Comparison of ENCODE assay signal across 8 cellular contexts in genomic region chr17:7014995-7015586, GRCh38. TPM values are rescaled to one million over a fixed set of nuclear protein-coding genes. Genes with fewer than 3 reads are reported as not detected.
DNase-seq lines count a peak whose midpoint lies in the region; ATAC-seq and TF ChIP-seq lines count a peak whose summit lies in the region.

No MANE protein-coding gene starts in this region.

- no peaks in the 10 kb centered on the region; the same call in 1 of the 2 replicates for H3K9me1 ChIP-seq in IMR-90 (ENCODE audit: insufficient read depth, low read length)

- TF ChIP-seq CTCF in CD14-positive monocyte (IDR thresholded peaks at IDR 0.05) (peak; percentile 72), GM20000 (IDR thresholded peaks at IDR 0.05; ENCODE audit: extremely low read depth, missing control alignments) (no peak), IMR-90 (conservative IDR thresholded peaks at IDR 0.05; ENCODE audit: low read depth, low read length) (no peak), endodermal cell (conservative IDR thresholded peaks at IDR 0.05) (peak; percentile 8), tibial artery (IDR thresholded peaks at IDR 0.05) (no peak)
- TF ChIP-seq CTCF in activated CD8-positive, alpha-beta T cell treated with anti-CD3 and anti-CD28 coated beads for 36 hours (IDR thresholded peaks at IDR 0.05), result peak; percentile 48

- DNase-seq in CD14-positive monocyte (ENCODE audit: low spot score) (peak; percentile 72), GM20000 (ENCODE audit: low spot score) (peak; percentile 73), IMR-90 (peak; percentile 66), endodermal cell (no peak), tibial artery (peak in 1 of 2 donors; percentile 75), occipital lobe (lab: John Stamatoyannopoulos, UW) (no peak)
- DNase-seq in activated CD8-positive, alpha-beta T cell treated with anti-CD3 and anti-CD28 coated beads for 36 hours, result peak; percentile 88

- no peak for TF ChIP-seq RAD21 in IMR-90 (IDR thresholded peaks at IDR 0.05; ENCODE audit: low read length)

- H2AK5ac ChIP-seq in IMR-90 (ENCODE audit: low read depth, low read length), result peak overlapping the region; percentile 79

- peak overlapping the region; percentile 45 for H3K56ac ChIP-seq in IMR-90 (ENCODE audit: extremely low read depth, insufficient read depth, low read length)

- H2AK9ac ChIP-seq in IMR-90 (replicated peaks; ENCODE audit: low read depth, low read length, poor library complexity), result peak overlapping the region; percentile 90

- intact Hi-C loops in CD14-positive monocyte (cut with micrococcal nuclease) (loop anchor here in 1 of 2 donors (5.0 kb wide), 2 partner anchors 363 to 1042 kb away; partner anchors contain the start of genes C17orf100 and MED31), IMR-90 (cut with micrococcal nuclease) (loop anchor here (2.0 kb wide), 2 partner anchors 262 to 348 kb away; no protein-coding TSS in a partner anchor), tibial artery (cut with DNase I; ENCODE audit: low total_unique reads) (no loop called here)
- intact Hi-C loops in activated CD8-positive, alpha-beta T cell treated with anti-CD3 and anti-CD28 coated beads for 36 hours (cut with micrococcal nuclease), result no loop called here

- H4K8ac ChIP-seq in IMR-90 (ENCODE audit: low read depth in 2 of 2, low read length in 2 of 2), result peak overlapping the region; percentile 66 to 91

- peaks cover 57% of the 10 kb centered on the region for H3K4me1 Mint-ChIP-seq in CD14-positive monocyte
- H3K4me1 Mint-ChIP-seq in activated CD8-positive, alpha-beta T cell treated with anti-CD3 and anti-CD28 coated beads for 36 hours (ENCODE audit: low read depth), result peaks cover 47% of the 10 kb centered on the region
- peaks cover 28% of the 10 kb centered on the region for H3K4me1 Mint-ChIP-seq in endodermal cell

- H3K4me3 ChIP-seq in IMR-90 (ENCODE audit: insufficient read depth, low read depth, low read length) (peak overlapping the region; percentile 67), endodermal cell (ENCODE audit: low read length) (peak overlapping the region; percentile 100), neuron (ENCODE audit: low read length) (peak overlapping the region; percentile 100), tibial artery (peak overlapping the region; percentile 69 to 80)

- H2BK5ac ChIP-seq in IMR-90 (ENCODE audit: low read depth, low read length, poor library complexity, severe bottlenecking), result peak overlapping the region; percentile 78

- peak overlapping the region; percentile 88 for H3K27ac ChIP-seq in IMR-90 (ENCODE audit: insufficient read depth, low read length)
- H3K27ac ChIP-seq in endodermal cell (ENCODE audit: low read depth, low read length), result peak overlapping the region; percentile 78
- peak overlapping the region; percentile 91 to 97 for H3K27ac ChIP-seq in tibial artery

- H3K9ac ChIP-seq in IMR-90 (ENCODE audit: low read depth, low read length) (peak overlapping the region; percentile 86), endodermal cell (ENCODE audit: extremely low read depth, low read length, poor library complexity, severe bottlenecking) (peak overlapping the region; percentile 50)

- H3K79me1 ChIP-seq in IMR-90 (ENCODE audit: low read depth in 1 of 2, low read length in 2 of 2), result peaks cover 22 to 54% of the 10 kb centered on the region in 2 experiments

- H3K9me3 ChIP-seq in IMR-90 (ENCODE audit: control insufficient read depth, insufficient read depth, low read length) (no peaks in the 10 kb centered on the region), endodermal cell (ENCODE audit: control insufficient read depth, low read length) (no peaks in the 10 kb centered on the region), neuron (ENCODE audit: low read length) (no peaks in the 10 kb centered on the region), tibial artery (no peaks in the 10 kb centered on the region)

- TF ChIP-seq POLR2A in IMR-90 (IDR thresholded peaks at IDR 0.05; ENCODE audit: low read depth, low read length), result peak; percentile 77

- peak overlapping the region; percentile 99 for H3K14ac ChIP-seq in IMR-90 (replicated peaks; ENCODE audit: low read depth, low read length)

- H3K27me3 Mint-ChIP-seq in CD14-positive monocyte (ENCODE audit: low read depth in 3 of 3) (peaks cover 5 to 11% (median 6%) of the 10 kb centered on the region in 3 donors), endodermal cell (ENCODE audit: insufficient read depth) (no peaks in the 10 kb centered on the region)
- no peaks in the 10 kb centered on the region for H3K27me3 Mint-ChIP-seq in activated CD8-positive, alpha-beta T cell treated with anti-CD3 and anti-CD28 coated beads for 36 hours

- POLR2A ChIA-PET in IMR-90 (lab: Charles Lee; ENCODE audit: unreplicated experiment), result no interaction called here
- POLR2A ChIA-PET in activated CD8-positive, alpha-beta T cell treated with anti-CD3 and anti-CD28 coated beads for 36 hours (lab: Charles Lee), result interaction anchor here (0.7 to 2.5 kb wide), 7 partner anchors 20 to 321 kb away, joined by 3 to 11 read pairs (median 3); partner anchors contain the start of gene SLC16A13

- H2AFZ ChIP-seq in IMR-90 (replicated peaks; ENCODE audit: low read length, poor library complexity) (peak overlapping the region; percentile 92), neuron (ENCODE audit: low read depth, low read length) (peak overlapping the region; percentile 31)

- H3K4me2 ChIP-seq in IMR-90 (ENCODE audit: low read depth, low read length), result peak overlapping the region; percentile 86

- peak overlapping the region; percentile 74 for H4K91ac ChIP-seq in IMR-90 (ENCODE audit: insufficient read depth, low read depth, low read length)

- ATAC-seq in IMR-90 (ENCODE audit: low read depth), result peak; percentile 3
- ATAC-seq in activated CD8-positive, alpha-beta T cell treated with anti-CD3 and anti-CD28 coated beads for 36 hours, result peak; percentile 31

- H4K5ac ChIP-seq in IMR-90 (ENCODE audit: low read depth, low read length), result peak overlapping the region; percentile 62

- in situ Hi-C loops in IMR-90 (cut with MboI; ENCODE audit: low sequenced_read_pairs), result loop anchor here (10.0 kb wide), 1 partner anchor 350 kb away; no protein-coding TSS in a partner anchor

- H3K36me3 Mint-ChIP-seq in CD14-positive monocyte (peaks cover 27% of the 10 kb centered on the region in 2 donors), endodermal cell (ENCODE audit: low read depth) (peaks cover 18% of the 10 kb centered on the region)
- H3K36me3 Mint-ChIP-seq in activated CD8-positive, alpha-beta T cell treated with anti-CD3 and anti-CD28 coated beads for 36 hours (ENCODE audit: low read depth), result peaks cover 37% of the 10 kb centered on the region

- dilution Hi-C loops in IMR-90 (cut with HindIII; ENCODE audit: low sequenced_read_pairs, unreplicated experiment), result no loop called here

- H3K4ac ChIP-seq in IMR-90 (ENCODE audit: low read depth, low read length), result peak overlapping the region; percentile 98

- peak overlapping the region; percentile 60 for H3K18ac ChIP-seq in IMR-90 (ENCODE audit: low read depth, low read length)

- H4K20me1 ChIP-seq in IMR-90 (ENCODE audit: insufficient read depth, low read length), result no peaks in the 10 kb centered on the region

- H3K27ac Mint-ChIP-seq in CD14-positive monocyte (peak overlapping the region; percentile 97 to 100 (median 98)), endodermal cell (peak overlapping the region; percentile 92)
- H3K27ac Mint-ChIP-seq in activated CD8-positive, alpha-beta T cell treated with anti-CD3 and anti-CD28 coated beads for 36 hours, result peak overlapping the region; percentile 93

- H3K23ac ChIP-seq in IMR-90 (ENCODE audit: low read depth, low read length), result peak overlapping the region; percentile 98

- H3K9me3 Mint-ChIP-seq in CD14-positive monocyte (peaks cover 0 to 5% (median 0%) of the 10 kb centered on the region in 7 donors), endodermal cell (no peaks in the 10 kb centered on the region)
- H3K9me3 Mint-ChIP-seq in activated CD8-positive, alpha-beta T cell treated with anti-CD3 and anti-CD28 coated beads for 36 hours, result no peaks in the 10 kb centered on the region

- 0% methylated on average over 15 of the region's 40 CpGs; no CpG with 5 or more reads in 1 of the 2 experiments for WGBS in IMR-90 (ENCODE audit: extremely low coverage in 2 of 2, insufficient read length in 1 of 2), 2 experiments
- 0 to 11% methylated on average over 2 to 40 of the region's 40 CpGs for WGBS in endodermal cell (ENCODE audit: insufficient coverage in 1 of 2, insufficient read length in 1 of 2), 2 experiments

- H3K36me3 ChIP-seq in IMR-90 (ENCODE audit: control insufficient read depth, insufficient read depth, low read length) (0 out of 2 replicates have a peak, but pooled peaks cover 2% of the 10 kb centered on the region), endodermal cell (ENCODE audit: control insufficient read depth, insufficient read depth, low read length) (peaks cover 3% of the 10 kb centered on the region), neuron (ENCODE audit: insufficient read depth, low read length) (peaks cover 10% of the 10 kb centered on the region), tibial artery (peaks cover 0 to 13% (median 13%) of the 10 kb centered on the region in 3 donors)

- H3K4me3 Mint-ChIP-seq in CD14-positive monocyte, result peak overlapping the region; percentile 84 to 94
- peak overlapping the region; percentile 83 for H3K4me3 Mint-ChIP-seq in activated CD8-positive, alpha-beta T cell treated with anti-CD3 and anti-CD28 coated beads for 36 hours
- peak overlapping the region; percentile 94 for H3K4me3 Mint-ChIP-seq in endodermal cell

- H2BK120ac ChIP-seq in IMR-90 (ENCODE audit: low read depth, low read length), result peak overlapping the region; percentile 51; the same call in 1 of the 2 replicates

- H3K27me3 ChIP-seq in IMR-90 (ENCODE audit: control insufficient read depth, insufficient read depth, low read length) (no peaks in the 10 kb centered on the region), endodermal cell (ENCODE audit: control insufficient read depth, insufficient read depth, low read length, poor library complexity, severe bottlenecking) (no peaks in the 10 kb centered on the region), neuron (ENCODE audit: insufficient read depth, low read length) (no peaks in the 10 kb centered on the region), tibial artery (no peaks in the 10 kb centered on the region)

- no TSS peak for BruUV-seq in IMR-90 (replicated peaks; lab: Mats Ljungman, UMichigan)

- CTCF ChIA-PET in IMR-90 (lab: Yijun Ruan, JAX), result interaction anchor here (0.6 to 1.0 kb wide), 2 partner anchors 11 to 13 kb away, joined by 3 read pairs; no protein-coding TSS in a partner anchor
- CTCF ChIA-PET in activated CD8-positive, alpha-beta T cell treated with anti-CD3 and anti-CD28 coated beads for 36 hours (lab: Charles Lee), result interaction anchor here (0.7 to 2.9 kb wide), 8 partner anchors 9 to 118 kb away, joined by 3 to 13 read pairs (median 5); partner anchors contain the start of gene BCL6B

- peak overlapping the region; percentile 39; the same call in 1 of the 3 replicates for H2BK15ac ChIP-seq in IMR-90 (ENCODE audit: low read depth, low read length)

- H2BK20ac ChIP-seq in IMR-90 (ENCODE audit: low read depth, low read length), result no peak overlapping the region

- H3K4me1 ChIP-seq in IMR-90 (ENCODE audit: control insufficient read depth, insufficient read depth, low read length) (peaks cover 6% of the 10 kb centered on the region; the same call in 1 of the 2 replicates), endodermal cell (ENCODE audit: control insufficient read depth, insufficient read depth, low read length) (no peaks in the 10 kb centered on the region), neuron (ENCODE audit: insufficient read depth, low read length) (peaks cover 60% of the 10 kb centered on the region), tibial artery (peaks cover 5 to 67% (median 56%) of the 10 kb centered on the region in 4 donors)

RNA-seq across cellular contexts. Expression of gene RNASEK, which starts 2.7 kb away (rescaled TPM):
- 1,000 to 10,000 TPM; 1,057 to 1,383 TPM for polyA plus RNA-seq in CD14-positive monocyte
- total RNA-seq in IMR-90 (2012; rRNA removed), result 31.1 and 42.3 TPM in 2 replicates
- polyA plus RNA-seq in IMR-90 (2012; rRNA removed), result 165 and 183 TPM in 2 replicates
- 121 and 678 TPM in 2 replicates for polyA plus RNA-seq in IMR-90 (2012; cell fraction: cytosol; rRNA removed)
- 126 and 148 TPM in 2 replicates for polyA plus RNA-seq in IMR-90 (2012; cell fraction: nucleus; rRNA removed; ENCODE audit: low replicate concordance)
- total RNA-seq in activated CD8-positive, alpha-beta T cell treated with anti-CD3 and anti-CD28 coated beads for 36 hours, result 100 to 1,000 TPM in 1 of 2 experiments, 10 to 100 TPM in 1; 98.4 to 107 TPM
- total RNA-seq in endodermal cell, result 100 to 1,000 TPM; 233 to 277 TPM
- polyA plus RNA-seq in endodermal cell (2013, experiment 1 of 2), result 221 TPM
- polyA plus RNA-seq in endodermal cell (2013, experiment 2 of 2), result 204 TPM
- 46.0 TPM for total RNA-seq in occipital lobe

RNA-seq across cellular contexts. Expression of gene BCL6B, which starts 7.8 kb away (rescaled TPM):
- polyA plus RNA-seq in CD14-positive monocyte (under 1 TPM in 1 of 2 donors, not detected in 1; 0.06 TPM), IMR-90 (2012; rRNA removed) (not detected in 2 replicates)
- total RNA-seq in IMR-90 (2012; rRNA removed) (not detected in 2 replicates), endodermal cell (1 to 10 TPM; 2.9 to 7.0 TPM), occipital lobe (1.4 TPM)
- polyA plus RNA-seq in IMR-90 (2012; cell fraction: cytosol; rRNA removed), result not detected in 2 replicates
- polyA plus RNA-seq in IMR-90 (2012; cell fraction: nucleus; rRNA removed; ENCODE audit: low replicate concordance), result 0.10 TPM in 1 of 2 replicates, not detected in the other
- 1 to 10 TPM; 1.2 to 2.4 TPM for total RNA-seq in activated CD8-positive, alpha-beta T cell treated with anti-CD3 and anti-CD28 coated beads for 36 hours
- 2.0 TPM for polyA plus RNA-seq in endodermal cell (2013, experiment 1 of 2)
- polyA plus RNA-seq in endodermal cell (2013, experiment 2 of 2), result 1.1 TPM

RNA-seq across cellular contexts. Expression of gene ALOX12, which starts 19.2 kb away (rescaled TPM):
- polyA plus RNA-seq in CD14-positive monocyte (1 to 10 TPM in 1 of 2 donors, under 1 TPM in 1; 0.29 to 1.2 TPM), IMR-90 (2012; rRNA removed) (0.03 TPM in 1 of 2 replicates, not detected in the other)
- total RNA-seq in IMR-90 (2012; rRNA removed) (not detected in 2 replicates), endodermal cell (under 1 TPM; 0.46 to 0.92 TPM), occipital lobe (not detected)
- polyA plus RNA-seq in IMR-90 (2012; cell fraction: cytosol; rRNA removed), result 0.03 TPM in 1 of 2 replicates, not detected in the other
- 0.08 TPM in 1 of 2 replicates, not detected in the other for polyA plus RNA-seq in IMR-90 (2012; cell fraction: nucleus; rRNA removed; ENCODE audit: low replicate concordance)
- not detected for total RNA-seq in activated CD8-positive, alpha-beta T cell treated with anti-CD3 and anti-CD28 coated beads for 36 hours
- 0.18 TPM for polyA plus RNA-seq in endodermal cell (2013, experiment 1 of 2)
- not detected for polyA plus RNA-seq in endodermal cell (2013, experiment 2 of 2)

RNA-seq across cellular contexts. Expression of gene SLC16A13, which starts 20.7 kb away (rescaled TPM):
- polyA plus RNA-seq in CD14-positive monocyte (1 to 10 TPM in 1 of 2 donors, under 1 TPM in 1; 0.93 to 2.2 TPM), IMR-90 (2012; rRNA removed) (2.2 and 2.3 TPM in 2 replicates)
- total RNA-seq in IMR-90 (2012; rRNA removed) (under 0.01 and 0.18 TPM in 2 replicates), endodermal cell (10 to 100 TPM; 18.8 to 19.9 TPM), occipital lobe (0.47 TPM)
- polyA plus RNA-seq in IMR-90 (2012; cell fraction: cytosol; rRNA removed), result 1.8 and 3.5 TPM in 2 replicates
- polyA plus RNA-seq in IMR-90 (2012; cell fraction: nucleus; rRNA removed; ENCODE audit: low replicate concordance), result 4.2 and 6.8 TPM in 2 replicates
- 1 to 10 TPM; 4.8 to 5.9 TPM for total RNA-seq in activated CD8-positive, alpha-beta T cell treated with anti-CD3 and anti-CD28 coated beads for 36 hours
- polyA plus RNA-seq in endodermal cell (2013, experiment 1 of 2), result 4.3 TPM
- polyA plus RNA-seq in endodermal cell (2013, experiment 2 of 2), result 4.3 TPM

RNA-seq across cellular contexts. Expression of gene SLC16A11, which starts 28.8 kb away (rescaled TPM):
- polyA plus RNA-seq in CD14-positive monocyte (not detected), IMR-90 (2012; rRNA removed) (not detected in 2 replicates)
- total RNA-seq in IMR-90 (2012; rRNA removed) (not detected in 2 replicates), endodermal cell (under 1 TPM; 0.24 to 0.44 TPM), occipital lobe (0.31 TPM)
- 0.07 TPM in 1 of 2 replicates, not detected in the other for polyA plus RNA-seq in IMR-90 (2012; cell fraction: cytosol; rRNA removed)
- 0.08 and 0.35 TPM in 2 replicates for polyA plus RNA-seq in IMR-90 (2012; cell fraction: nucleus; rRNA removed; ENCODE audit: low replicate concordance)
- 1 to 10 TPM; 3.1 to 3.4 TPM for total RNA-seq in activated CD8-positive, alpha-beta T cell treated with anti-CD3 and anti-CD28 coated beads for 36 hours
- polyA plus RNA-seq in endodermal cell (2013, experiment 1 of 2), result 0.43 TPM
- 0.54 TPM for polyA plus RNA-seq in endodermal cell (2013, experiment 2 of 2)

Comparison
In these comparisons a context has a peak if more than half of its experiments do, and no peak if none do; other contexts are left out.
1. DNase-seq: peak in CD14-positive monocyte (single experiment), GM20000 (single experiment), IMR-90 (single experiment) and activated CD8-positive, alpha-beta T cell treated with anti-CD3 and anti-CD28 coated beads for 36 hours (single experiment); none in endodermal cell (single experiment) and occipital lobe (single experiment).
2. CTCF ChIP-seq: peak in CD14-positive monocyte (single experiment), activated CD8-positive, alpha-beta T cell treated with anti-CD3 and anti-CD28 coated beads for 36 hours (single experiment) and endodermal cell (single experiment); none in GM20000 (single experiment), IMR-90 (single experiment) and tibial artery (0 of 2).
3. Peak in every context shown above with its lines, with median percentiles within 50 percentile points of each other: H3K27ac Mint-ChIP-seq, H3K4me3 Mint-ChIP-seq, H3K27ac ChIP-seq and H3K4me3 ChIP-seq.